ENCODE assay signal across 6 cellular contexts in the genomic region with DNA sequence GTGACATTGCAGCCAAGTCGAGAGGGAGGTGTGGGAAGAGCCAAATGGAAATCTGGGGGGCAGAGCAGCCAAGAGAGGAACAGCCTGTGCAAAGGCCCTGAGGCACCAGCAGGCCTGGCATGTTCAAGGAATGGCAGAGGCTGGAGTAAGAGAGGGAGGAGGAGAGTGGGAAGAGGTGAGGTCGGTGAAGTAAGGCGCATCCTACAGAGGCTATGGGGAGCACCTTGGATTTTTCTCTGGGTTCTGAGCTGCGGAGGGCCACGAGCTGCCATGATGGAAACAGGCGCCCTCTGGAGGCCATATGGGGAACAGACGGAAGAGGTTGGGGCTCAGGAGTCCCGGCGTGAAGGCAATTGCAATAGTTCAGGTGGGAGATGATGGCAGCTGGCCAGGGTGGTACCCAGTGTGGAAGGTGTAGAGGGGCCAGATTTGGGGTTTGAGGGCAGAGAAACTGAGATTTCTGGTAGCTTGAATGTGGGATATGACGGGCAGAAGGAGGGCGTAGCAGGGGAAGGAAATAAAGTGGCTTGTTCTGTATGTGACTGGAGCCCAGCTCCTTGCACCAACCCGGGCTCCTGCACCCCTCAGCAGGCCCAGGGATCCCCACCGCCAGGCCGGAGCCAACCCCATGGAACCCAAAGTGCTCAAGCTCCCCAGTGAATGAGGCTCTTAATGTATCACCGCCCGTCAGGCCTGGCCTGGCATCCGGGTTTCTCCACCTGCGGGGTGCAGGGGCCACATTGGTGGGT. TPM values are rescaled to one million over a fixed set of nuclear protein-coding genes. Genes with fewer than 3 reads are reported as not detected.
DNase-seq lines count a peak whose midpoint lies in the region; TF ChIP-seq lines count a peak whose summit lies in the region.

No MANE protein-coding gene starts in this region.

- no peaks in the 10 kb centered on the region for H3K36me3 ChIP-seq in H7 (replicated peaks; ENCODE audit: control insufficient read depth, insufficient read depth, low read length)

- no peaks in the 10 kb centered on the region for H3K27me3 ChIP-seq in H7 (ENCODE audit: control insufficient read depth, insufficient read depth, low read length)

- peak; percentile 92 for TF ChIP-seq CTCF in epithelial cell of proximal tubule (conservative IDR thresholded peaks at IDR 0.05; ENCODE audit: low read depth, low read length)

- H3K4me3 ChIP-seq in H7 (ENCODE audit: insufficient read depth, low read depth, low read length) (no peak overlapping the region), epithelial cell of proximal tubule (ENCODE audit: low read depth, low read length) (no peak overlapping the region)

- DNase-seq in H7 (peak; percentile 91), T-helper 2 cell (peak in 3 of 5 experiments; percentile 51 to 73 (median 58)), epithelial cell of proximal tubule (ENCODE audit: low read depth) (no peak), NCI-H524 treated with DMSO at 0.1 percent for 48 hours (lab: John Stamatoyannopoulos, UW) (no peak), DMS114 treated with DMSO at 0.1 percent for 48 hours (lab: John Stamatoyannopoulos, UW; ENCODE audit: unreplicated experiment) (no peak)
- DNase-seq in stimulated activated CD4-positive, alpha-beta T cell treated with anti-CD3 and anti-CD28 coated beads, Interleukin-4, amount 100 ng/mL, for 4 hours = peak; percentile 50 to 55

RNA-seq across cellular contexts. Expression of a gene that starts 20.5 kb away (rescaled TPM):
- total RNA-seq in H7 (2014; rRNA removed; shearing (Covaris generic)) = 169 and 188 TPM in 2 replicates
- total RNA-seq in epithelial cell of proximal tubule = 62.1 and 95.0 TPM in 2 replicates

RNA-seq across cellular contexts. Expression of a gene that starts 20.9 kb away (rescaled TPM):
- 15.8 and 22.4 TPM in 2 replicates for total RNA-seq in H7 (2014; rRNA removed; shearing (Covaris generic))
- total RNA-seq in epithelial cell of proximal tubule = 20.3 and 27.8 TPM in 2 replicates

RNA-seq across cellular contexts. Expression of a gene that starts 21.7 kb away (rescaled TPM):
- 156 and 203 TPM in 2 replicates for total RNA-seq in H7 (2014; rRNA removed; shearing (Covaris generic))
- total RNA-seq in epithelial cell of proximal tubule = 85.1 and 197 TPM in 2 replicates

RNA-seq across cellular contexts. Expression of a gene that starts 49.8 kb away (rescaled TPM):
- total RNA-seq in H7 (2014; rRNA removed; shearing (Covaris generic)) = 29.4 and 29.5 TPM in 2 replicates
- 28.4 and 36.8 TPM in 2 replicates for total RNA-seq in epithelial cell of proximal tubule

Comparison
In these comparisons a context has a peak if more than half of its experiments do, and no peak if none do; other contexts are left out.
1. DNase-seq: peak in H7 (single experiment), T-helper 2 cell (3 of 5) and stimulated activated CD4-positive, alpha-beta T cell treated with anti-CD3 and anti-CD28 coated beads, Interleukin-4, amount 100 ng/mL, for 4 hours (2 of 2); none in epithelial cell of proximal tubule (single experiment), NCI-H524 treated with DMSO at 0.1 percent for 48 hours (single experiment) and DMS114 treated with DMSO at 0.1 percent for 48 hours (single experiment).